Comparison of ENCODE assay signal across 8 cellular contexts in genomic region chr3:14142567-14143270, GRCh38. TPM values are rescaled to one million over a fixed set of nuclear protein-coding genes. Genes with fewer than 3 reads are reported as not detected.
DNase-seq lines count a peak whose midpoint lies in the region; ATAC-seq, FAIRE-seq and TF ChIP-seq lines count a peak whose summit lies in the region.

No MANE protein-coding gene starts in this region.

- TF ChIP-seq POLR2A in HCT116 (IDR thresholded peaks at IDR 0.05; ENCODE audit: borderline replicate concordance, extremely low read depth, insufficient read depth, insufficient read length) (no peak), endothelial cell of umbilical vein (IDR thresholded peaks at IDR 0.05; ENCODE audit: low read depth, low read length) (no peak)

- peaks cover 59% of the 10 kb centered on the region for H3K4me1 Mint-ChIP-seq in activated CD4-positive, alpha-beta memory T cell treated with anti-CD3 and anti-CD28 coated beads for 36 hours (ENCODE audit: low read depth)

- H3K9ac ChIP-seq in HCT116 (ENCODE audit: low read length) (no peak overlapping the region), endothelial cell of umbilical vein (replicated peaks; ENCODE audit: extremely low read depth, insufficient read depth, low read length) (peak overlapping the region; percentile 93)

- no peak overlapping the region for H3K4me2 ChIP-seq in HCT116 (ENCODE audit: low read length)
- H3K4me2 ChIP-seq in endothelial cell of umbilical vein (ENCODE audit: insufficient read depth, low read length) = peak overlapping the region; percentile 88

- H3K27me3 Mint-ChIP-seq in activated CD4-positive, alpha-beta memory T cell treated with anti-CD3 and anti-CD28 coated beads for 36 hours = no peaks in the 10 kb centered on the region

- POLR2A ChIA-PET in HCT116 (lab: Charles Lee) (no interaction called here), endothelial cell of umbilical vein (lab: Charles Lee) (interaction anchor here (2.9 kb wide), 1 partner anchor 17 kb away, joined by 11 read pairs; the partner anchor contains the start of genes CHCHD4 and TMEM43)
- POLR2A ChIA-PET in activated CD4-positive, alpha-beta memory T cell treated with anti-CD3 and anti-CD28 coated beads for 36 hours (lab: Charles Lee) = interaction anchor here (1.4 to 5.3 kb wide), 4 partner anchors 8 to 35 kb away, joined by 6 to 52 read pairs (median 18); partner anchors contain the start of genes CHCHD4, LSM3, TMEM43 and XPC

- no peaks in the 10 kb centered on the region for H3K9me1 ChIP-seq in endothelial cell of umbilical vein (replicated peaks; ENCODE audit: control insufficient read depth, extremely low read depth, insufficient read depth, low read length)

- H3K4me3 Mint-ChIP-seq in activated CD4-positive, alpha-beta memory T cell treated with anti-CD3 and anti-CD28 coated beads for 36 hours = no peak overlapping the region

- peaks cover 6% of the 10 kb centered on the region; the same call in 1 of the 2 replicates for H4K20me1 ChIP-seq in HCT116 (ENCODE audit: insufficient read depth)
- H4K20me1 ChIP-seq in endothelial cell of umbilical vein (replicated peaks; ENCODE audit: control insufficient read depth, extremely low read depth, insufficient read depth, low read length) = no peaks in the 10 kb centered on the region

- no peak for ATAC-seq in HCT116
- ATAC-seq in HG03342 (IDR thresholded peaks at IDR 0.05; ENCODE audit: unreplicated experiment) = no peak
- no peak for ATAC-seq in GM19035 (IDR thresholded peaks at IDR 0.05; ENCODE audit: unreplicated experiment)

- no peak for FAIRE-seq in endothelial cell of umbilical vein (lab: Jason Lieb, UNC)

- H3K9me3 Mint-ChIP-seq in activated CD4-positive, alpha-beta memory T cell treated with anti-CD3 and anti-CD28 coated beads for 36 hours = no peaks in the 10 kb centered on the region

- H3K4me3 ChIP-seq in HCT116 (replicated peaks in 1 of 2; ENCODE audit: low read depth in 1 of 2, low read length in 2 of 2) = no peak overlapping the region
- H3K4me3 ChIP-seq in endothelial cell of umbilical vein (replicated peaks in 1 of 3; ENCODE audit: insufficient read depth in 1 of 3, low read depth in 1 of 3, low read length in 3 of 3) = no peak overlapping the region

- H3K27ac ChIP-seq in HCT116 (ENCODE audit: low read depth, low read length) (no peak overlapping the region), endothelial cell of umbilical vein (ENCODE audit: insufficient read depth, low read depth, low read length) (peak overlapping the region; percentile 100)

- peaks cover 25 to 30% of the 10 kb centered on the region in 2 experiments for H3K4me1 ChIP-seq in HCT116 (ENCODE audit: control insufficient read depth in 1 of 2, insufficient read depth in 2 of 2, low read length in 2 of 2)
- H3K4me1 ChIP-seq in endothelial cell of umbilical vein (ENCODE audit: control insufficient read depth, extremely low read depth, insufficient read depth, low read length) = peaks cover 41% of the 10 kb centered on the region

- H2AFZ ChIP-seq in HCT116 (ENCODE audit: low read depth, low read length, poor library complexity, severe bottlenecking) (no peak overlapping the region), endothelial cell of umbilical vein (ENCODE audit: low read depth, low read length) (no peak overlapping the region)

- TF ChIP-seq RAD21 in HCT116 (IDR thresholded peaks at IDR 0.05; ENCODE audit: low read depth) = no peak

- no peaks in the 10 kb centered on the region for H3K27me3 ChIP-seq in HCT116 (ENCODE audit: insufficient read depth, low read length)
- no peaks in the 10 kb centered on the region for H3K27me3 ChIP-seq in endothelial cell of umbilical vein (ENCODE audit: control insufficient read depth in 2 of 2, insufficient read depth in 2 of 2, low read length in 2 of 2)

- peak overlapping the region; percentile 85 for H3K27ac Mint-ChIP-seq in activated CD4-positive, alpha-beta memory T cell treated with anti-CD3 and anti-CD28 coated beads for 36 hours

- CTCF ChIA-PET in HCT116 (lab: Charles Lee) (no interaction called here), endothelial cell of umbilical vein (lab: Charles Lee) (interaction anchor here (0.8 to 4.9 kb wide), 3 partner anchors 9 to 246 kb away, joined by 3 to 30 read pairs (median 4); partner anchors contain the start of genes CHCHD4 and TMEM43)
- CTCF ChIA-PET in activated CD4-positive, alpha-beta memory T cell treated with anti-CD3 and anti-CD28 coated beads for 36 hours (lab: Charles Lee) = interaction anchor here (0.9 to 3.6 kb wide), 2 partner anchors 9 to 18 kb away, joined by 3 to 21 read pairs; partner anchors contain the start of genes CHCHD4 and TMEM43

- dilution Hi-C loops in endothelial cell of umbilical vein (cut with MboI; ENCODE audit: extremely low pct_ligation_motif_present, low sequenced_read_pairs) = no loop called here

- no peak for DNase-seq in HCT116 (ENCODE audit: low read depth, low spot score)
- peak; percentile 70 for DNase-seq in activated CD4-positive, alpha-beta memory T cell treated with anti-CD3 and anti-CD28 coated beads for 36 hours
- no peak for DNase-seq in endothelial cell of umbilical vein (ENCODE audit: low read depth, low spot score)
- peak; percentile 35 for DNase-seq in stimulated activated CD4-positive, alpha-beta T cell treated with anti-CD3 and anti-CD28 coated beads, Interleukin-1b, Interleukin-23, amount 100 ng/mL, for 48 hours
- no peak for DNase-seq in COLO668 (lab: John Stamatoyannopoulos, UW; ENCODE audit: unreplicated experiment)
- DNase-seq in glomerular visceral epithelial cell (ENCODE audit: extremely low spot score) = no peak

- no peaks in the 10 kb centered on the region for H3K9me2 ChIP-seq in HCT116 (ENCODE audit: insufficient read depth)

- BruUV-seq in HCT116 (replicated peaks; lab: Mats Ljungman, UMichigan) = TSS peak; percentile 38
- BruUV-seq in endothelial cell of umbilical vein (replicated peaks; lab: Mats Ljungman, UMichigan) = TSS peak; percentile 5

- H3K9me3 ChIP-seq in HCT116 (ENCODE audit: control insufficient read depth in 1 of 2, insufficient read depth in 1 of 2, low read depth in 1 of 2, low read length in 2 of 2) = no peaks in the 10 kb centered on the region
- no peaks in the 10 kb centered on the region for H3K9me3 ChIP-seq in endothelial cell of umbilical vein (replicated peaks; ENCODE audit: control insufficient read depth, insufficient read depth, low read length)

- intact Hi-C loops in HCT116 (cut with micrococcal nuclease) = no loop called here
- intact Hi-C loops in activated CD4-positive, alpha-beta memory T cell treated with anti-CD3 and anti-CD28 coated beads for 36 hours (cut with micrococcal nuclease) = no loop called here
- intact Hi-C loops in endothelial cell of umbilical vein (cut with micrococcal nuclease) = loop anchor here (5.0 to 10.0 kb wide), 4 partner anchors 262 to 1920 kb away; partner anchors contain the start of genes NR2C2 and SLC6A6

- TF ChIP-seq CTCF in HCT116 (IDR thresholded peaks at IDR 0.05 in 2 of 3, conservative IDR thresholded peaks at IDR 0.05 in 1 of 3; ENCODE audit: borderline replicate concordance in 1 of 3, insufficient read depth in 1 of 3, low read depth in 2 of 3, low read length in 2 of 3) (no peak), endothelial cell of umbilical vein (IDR thresholded peaks at IDR 0.05; ENCODE audit: extremely low read depth in 1 of 2, insufficient read depth in 1 of 2, low read depth in 1 of 2, low read length in 2 of 2) (no peak)

- H3K79me2 ChIP-seq in HCT116 (ENCODE audit: insufficient read depth, low read length) = no peaks in the 10 kb centered on the region
- H3K79me2 ChIP-seq in endothelial cell of umbilical vein (ENCODE audit: control insufficient read depth, insufficient read depth, low read length) = no peaks in the 10 kb centered on the region

- H3K36me3 ChIP-seq in HCT116 (ENCODE audit: control insufficient read depth in 1 of 2, insufficient read depth in 2 of 2, low read length in 2 of 2) (peaks cover 0 to 7% of the 10 kb centered on the region in 2 experiments; a peak in 1 of 4 replicates), endothelial cell of umbilical vein (ENCODE audit: control insufficient read depth in 2 of 2, extremely low read depth in 1 of 2, insufficient read depth in 2 of 2, low read length in 2 of 2) (peaks cover 0 to 22% of the 10 kb centered on the region in 2 experiments)

- peaks cover 36% of the 10 kb centered on the region for H3K36me3 Mint-ChIP-seq in activated CD4-positive, alpha-beta memory T cell treated with anti-CD3 and anti-CD28 coated beads for 36 hours

- RAD21 ChIA-PET in HCT116 (lab: Charles Lee; ENCODE audit: low non-redundant PET in 1 of 2, low total read pairs in 2 of 2, uncharacterized antibody in 2 of 2, unreplicated experiment in 2 of 2) = no interaction called here

RNA-seq across cellular contexts. Expression of gene TMEM43, which starts 17.9 kb away (rescaled TPM):
- total RNA-seq in HCT116 (2021; ENCODE audit: unreplicated experiment) (32.4 TPM), endothelial cell of umbilical vein (69.6 and 80.6 TPM in 2 replicates)
- 28.7 and 33.3 TPM in 2 replicates for polyA plus RNA-seq in HCT116 (2012)
- total RNA-seq in activated CD4-positive, alpha-beta memory T cell treated with anti-CD3 and anti-CD28 coated beads for 36 hours = 10 to 100 TPM; 31.0 to 32.4 TPM
- polyA plus RNA-seq in endothelial cell of umbilical vein = 119 and 122 TPM in 2 replicates
- 94.3 and 97.8 TPM in 2 replicates for polyA plus RNA-seq in endothelial cell of umbilical vein (2011; cell fraction: cytosol; rRNA removed)
- 102 and 112 TPM in 2 replicates for polyA plus RNA-seq in endothelial cell of umbilical vein (2011; cell fraction: nucleus; rRNA removed)
- 79.8 and 81.2 TPM in 2 replicates for polyA plus RNA-seq in endothelial cell of umbilical vein (2012)
- 118 and 124 TPM in 2 replicates for polyA minus RNA-seq in endothelial cell of umbilical vein
- 21.1 TPM for polyA minus RNA-seq in endothelial cell of umbilical vein (2011; cell fraction: cytosol; rRNA and poly(A)+ RNA removed)
- polyA minus RNA-seq in endothelial cell of umbilical vein (2011; cell fraction: nucleus; rRNA and poly(A)+ RNA removed) = 32.1 and 35.7 TPM in 2 replicates

RNA-seq across cellular contexts. Expression of gene CHCHD4, which starts 18.0 kb away (rescaled TPM):
- total RNA-seq in HCT116 (2021; ENCODE audit: unreplicated experiment) = 24.6 TPM
- polyA plus RNA-seq in HCT116 (2012) = 14.8 and 18.4 TPM in 2 replicates
- total RNA-seq in activated CD4-positive, alpha-beta memory T cell treated with anti-CD3 and anti-CD28 coated beads for 36 hours = 10 to 100 TPM; 17.5 to 19.2 TPM
- 12.4 and 13.6 TPM in 2 replicates for total RNA-seq in endothelial cell of umbilical vein
- 6.5 and 8.5 TPM in 2 replicates for polyA plus RNA-seq in endothelial cell of umbilical vein
- polyA plus RNA-seq in endothelial cell of umbilical vein (2011; cell fraction: cytosol; rRNA removed) = 10.8 and 10.9 TPM in 2 replicates
- 4.9 and 5.5 TPM in 2 replicates for polyA plus RNA-seq in endothelial cell of umbilical vein (2011; cell fraction: nucleus; rRNA removed)
- 9.0 and 13.2 TPM in 2 replicates for polyA plus RNA-seq in endothelial cell of umbilical vein (2012)
- polyA minus RNA-seq in endothelial cell of umbilical vein = 4.4 and 5.0 TPM in 2 replicates
- polyA minus RNA-seq in endothelial cell of umbilical vein (2011; cell fraction: cytosol; rRNA and poly(A)+ RNA removed) = 12.2 TPM
- 1.0 and 2.0 TPM in 2 replicates for polyA minus RNA-seq in endothelial cell of umbilical vein (2011; cell fraction: nucleus; rRNA and poly(A)+ RNA removed)

RNA-seq across cellular contexts. Expression of gene XPC, which starts 35.7 kb away (rescaled TPM):
- 29.5 TPM for total RNA-seq in HCT116 (2021; ENCODE audit: unreplicated experiment)
- polyA plus RNA-seq in HCT116 (2012) = 21.6 and 22.6 TPM in 2 replicates
- total RNA-seq in activated CD4-positive, alpha-beta memory T cell treated with anti-CD3 and anti-CD28 coated beads for 36 hours = 10 to 100 TPM; 27.8 to 31.6 TPM
- total RNA-seq in endothelial cell of umbilical vein = 36.7 and 36.8 TPM in 2 replicates
- polyA plus RNA-seq in endothelial cell of umbilical vein = 9.0 and 11.9 TPM in 2 replicates
- 16.4 and 16.7 TPM in 2 replicates for polyA plus RNA-seq in endothelial cell of umbilical vein (2011; cell fraction: cytosol; rRNA removed)
- polyA plus RNA-seq in endothelial cell of umbilical vein (2011; cell fraction: nucleus; rRNA removed) = 59.4 and 61.4 TPM in 2 replicates
- 31.1 and 39.1 TPM in 2 replicates for polyA plus RNA-seq in endothelial cell of umbilical vein (2012)
- 29.2 and 29.8 TPM in 2 replicates for polyA minus RNA-seq in endothelial cell of umbilical vein
- polyA minus RNA-seq in endothelial cell of umbilical vein (2011; cell fraction: cytosol; rRNA and poly(A)+ RNA removed) = 15.4 TPM
- polyA minus RNA-seq in endothelial cell of umbilical vein (2011; cell fraction: nucleus; rRNA and poly(A)+ RNA removed) = 33.6 and 51.8 TPM in 2 replicates

RNA-seq across cellular contexts. Expression of gene LSM3, which starts 35.9 kb away (rescaled TPM):
- total RNA-seq in HCT116 (2021; ENCODE audit: unreplicated experiment) (17.4 TPM), endothelial cell of umbilical vein (13.0 and 13.6 TPM in 2 replicates)
- polyA plus RNA-seq in HCT116 (2012) = 5.6 and 7.4 TPM in 2 replicates
- total RNA-seq in activated CD4-positive, alpha-beta memory T cell treated with anti-CD3 and anti-CD28 coated beads for 36 hours = 10 to 100 TPM; 22.1 to 22.9 TPM
- polyA plus RNA-seq in endothelial cell of umbilical vein = 2.5 and 4.4 TPM in 2 replicates
- polyA plus RNA-seq in endothelial cell of umbilical vein (2011; cell fraction: cytosol; rRNA removed) = 6.2 and 7.5 TPM in 2 replicates
- 2.2 and 3.8 TPM in 2 replicates for polyA plus RNA-seq in endothelial cell of umbilical vein (2011; cell fraction: nucleus; rRNA removed)
- polyA plus RNA-seq in endothelial cell of umbilical vein (2012) = 11.5 and 19.6 TPM in 2 replicates
- 1.7 and 2.5 TPM in 2 replicates for polyA minus RNA-seq in endothelial cell of umbilical vein
- polyA minus RNA-seq in endothelial cell of umbilical vein (2011; cell fraction: cytosol; rRNA and poly(A)+ RNA removed) = 4.0 TPM
- polyA minus RNA-seq in endothelial cell of umbilical vein (2011; cell fraction: nucleus; rRNA and poly(A)+ RNA removed) = 3.4 and 3.8 TPM in 2 replicates

Comparison
In these comparisons a context has a peak if more than half of its experiments do, and no peak if none do; other contexts are left out.
1. DNase-seq: peak in activated CD4-positive, alpha-beta memory T cell treated with anti-CD3 and anti-CD28 coated beads for 36 hours (single experiment) and stimulated activated CD4-positive, alpha-beta T cell treated with anti-CD3 and anti-CD28 coated beads, Interleukin-1b, Interleukin-23, amount 100 ng/mL, for 48 hours (single experiment); none in HCT116 (single experiment), endothelial cell of umbilical vein (single experiment), COLO668 (single experiment) and glomerular visceral epithelial cell (single experiment).